Comparison of ENCODE assay signal across 33 cellular contexts in the genomic region with DNA sequence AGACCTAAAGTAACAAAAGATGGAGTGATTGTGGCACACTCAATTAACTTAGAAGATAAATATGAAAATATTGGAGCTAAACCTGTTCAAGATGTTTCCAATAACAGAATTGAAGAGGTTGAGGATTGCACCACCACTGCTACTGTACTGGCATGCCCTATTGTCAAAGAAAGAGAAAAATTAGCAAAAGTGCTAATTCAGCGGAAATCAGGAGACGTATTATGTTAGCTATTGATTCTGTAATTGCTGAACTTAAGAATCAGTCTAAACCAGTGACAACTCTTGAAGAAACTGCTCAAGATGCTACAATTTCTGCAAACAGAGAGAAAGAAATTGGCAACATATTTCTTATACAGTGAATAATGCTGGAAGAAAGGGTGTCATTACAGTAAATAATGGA.
"Had no signal": no experiment of that assay in that cellular context is flagged by ENCODE, and none has a peak within 500 bp of the region (broad histone marks: within the 10 kb centered on the region; RNA-seq: fewer than 3 reads in every experiment).

No MANE protein-coding gene starts in this region.

- H3K36me3 ChIP-seq: adrenal gland, brain microvascular endothelial cell, breast epithelium had no signal

- DNase-seq: activated B cell treated with CpG ODN at 0.5 μM for 24 hours; activated CD4-positive, alpha-beta memory T cell treated with anti-CD3 and anti-CD28 coated beads for 36 hours; activated CD4-positive, alpha-beta T cell treated with anti-CD3 and anti-CD28 coated beads for 4 hours; activated CD4-positive, alpha-beta T cell treated with anti-CD3 and anti-CD28 coated beads, Interleukin-2, amount 10 ng/mL, durations not matched to agents 24 days and 14 days; activated CD4-positive, alpha-beta T cell treated with anti-CD3 and anti-CD28 coated beads, Interleukin-2, amount 50 U/mL, for 1 hour; activated CD4-positive, alpha-beta T cell treated with anti-CD3 and anti-CD28 coated beads, Interleukin-2, amount 50 U/mL, for 4 hours; activated CD4-positive, CD25-positive, alpha-beta regulatory T cell treated with anti-CD3 and anti-CD28 coated beads, Interleukin-2, amount 50 U/mL, for 72 hours; activated CD8-positive, alpha-beta memory T cell treated with anti-CD3 and anti-CD28 coated beads, Interleukin-2, amount 50 U/mL, for 4 hours; activated CD8-positive, alpha-beta T cell treated with anti-CD3 and anti-CD28 coated beads for 36 hours; activated effector memory CD4-positive, alpha-beta T cell treated with anti-CD3 and anti-CD28 coated beads, Interleukin-2, amount 50 U/mL, for 16 hours; activated gamma-delta T cell treated with Interleukin-2 at 50 U/mL for 16 hours; activated naive CD4-positive, alpha-beta T cell; activated naive CD4-positive, alpha-beta T cell treated with anti-CD3 and anti-CD28 coated beads for 36 hours; activated naive CD4-positive, alpha-beta T cell treated with anti-CD3 and anti-CD28 coated beads, Interleukin-2, amount 50 U/mL, for 16 hours; activated naive CD8-positive, alpha-beta T cell treated with anti-CD3 and anti-CD28 coated beads for 36 hours; activated T-cell treated with anti-CD3 and anti-CD28 coated beads for 4 hours; activated T-cell treated with anti-CD3 and anti-CD28 coated beads, Interleukin-2, amount 50 U/mL, for 1 hour; activated T-cell treated with anti-CD3 and anti-CD28 coated beads, Interleukin-2, amount 50 U/mL, for 4 hours; activated T-cell treated with anti-CD3 and anti-CD28 coated beads, Interleukin-2, amount 50 U/mL, for 72 hours; adrenal gland; amniotic stem cell; aorta; body of pancreas; brain microvascular endothelial cell; central memory CD4-positive, alpha-beta T cell; T-helper 2 cell; T-helper 9 cell had no signal

- ATAC-seq: activated CD8-positive, alpha-beta T cell treated with anti-CD3 and anti-CD28 coated beads for 36 hours; activated naive CD4-positive, alpha-beta T cell treated with anti-CD3 and anti-CD28 coated beads, Interleukin-2, amount 50 U/mL, for 72 hours; activated T-cell treated with anti-CD3 and anti-CD28 coated beads, Interleukin-2, amount 50 U/mL, for 4 hours; activated T-cell treated with anti-CD3 and anti-CD28 coated beads, Interleukin-2, amount 50 U/mL, for 72 hours; activated T-helper 17 cell treated with anti-CD3 and anti-CD28 coated beads, Interleukin-2, amount 50 U/mL, for 72 hours; body of pancreas had no signal

- H3K27me3 ChIP-seq: adrenal gland, body of pancreas, brain microvascular endothelial cell, breast epithelium had no signal

- H3K4me1 ChIP-seq: adrenal gland, body of pancreas, breast epithelium had no signal

- H3K27ac ChIP-seq: adrenal gland, body of pancreas, brain microvascular endothelial cell, breast epithelium, VCaP had no signal

- H3K4me3 ChIP-seq: adrenal gland, body of pancreas, breast epithelium had no signal

- H3K9me3 ChIP-seq: adrenal gland, body of pancreas, breast epithelium had no signal

- FAIRE-seq: astrocyte, TTC549 had no signal
